17 cellular contexts compared by ENCODE assay signal in genomic region chr4:155657985-155658384, GRCh38. TPM values are rescaled to one million over a fixed set of nuclear protein-coding genes. Genes with fewer than 3 reads are reported as not detected.
"Had no signal": no experiment of that assay in that cellular context is flagged by ENCODE, and none has a peak within 500 bp of the region (broad histone marks: within the 10 kb centered on the region; RNA-seq: fewer than 3 reads in every experiment).

No MANE protein-coding gene starts in this region.

- H3K4me3 ChIP-seq: SJSA1, SK-N-MC had no signal

- DNase-seq: Kasumi-1, KBM-7, NCI-H1092 treated with DMSO at 0.1 percent for 48 hours, NCI-H1436, NCI-H187, NCI-H2029, NCI-H2171 treated with DMSO at 0.1 percent for 48 hours, NCI-H2227 treated with DMSO at 0.1 percent for 48 hours, NCI-H524, NCI-H526 treated with DMSO at 0.1 percent for 48 hours, NCI-H748 treated with DMSO at 0.1 percent for 48 hours, Right ventricle myocardium superior, RPMI8226, SIG-M5 had no signal

- H3K4me1 ChIP-seq: SJSA1 had no signal

- FAIRE-seq: RCC 7860 had no signal

- H3K27ac ChIP-seq: SJSA1, SK-N-MC had no signal

- H3K36me3 ChIP-seq: SJSA1 had no signal

- H3K9me3 ChIP-seq: SJSA1 had no signal

RNA-seq across cellular contexts. Expression of gene GUCY1A1, which starts 8.7 kb away (rescaled TPM):
- total RNA-seq: SJSA1 had no signal
